ENCODE assay signal across 22 cellular contexts in the genomic region with DNA sequence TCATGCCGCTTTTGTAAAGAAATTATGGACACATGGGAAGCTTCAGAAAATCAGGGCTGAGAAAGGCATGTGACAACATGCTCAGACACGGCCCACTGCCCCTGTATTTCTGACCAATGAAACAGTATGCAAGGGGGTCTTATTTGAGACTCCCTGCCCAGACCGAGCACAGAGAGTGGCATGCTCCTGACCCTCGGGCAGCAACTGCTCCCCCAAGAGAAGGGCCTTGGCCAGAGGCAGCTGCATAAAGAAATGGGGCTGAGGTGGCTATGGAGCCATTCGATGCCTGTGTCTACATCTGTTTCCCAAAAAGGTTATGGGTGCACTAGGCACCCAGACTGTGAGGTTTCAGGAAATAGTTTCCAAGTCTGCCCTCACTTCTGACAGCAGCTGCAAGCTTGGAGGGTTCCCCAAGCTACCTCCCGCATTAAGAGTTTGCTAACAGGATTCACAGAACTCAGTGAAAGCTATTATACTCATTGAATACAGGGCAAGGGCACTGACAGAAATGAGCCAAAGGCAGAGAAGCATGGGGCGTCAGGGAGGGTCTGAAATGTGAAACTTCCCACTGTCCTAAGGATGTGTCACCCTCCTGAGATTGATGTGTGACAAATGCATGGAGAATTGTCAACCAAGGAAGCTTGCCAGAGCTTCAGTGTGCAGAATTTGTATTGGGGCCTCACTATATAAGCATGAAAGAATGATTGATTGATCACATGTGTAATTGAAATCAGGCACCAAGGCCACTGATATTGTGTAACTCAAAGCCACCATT.
"Had no signal": no experiment of that assay in that cellular context is flagged by ENCODE, and none has a peak within 500 bp of the region (broad histone marks: within the 10 kb centered on the region; RNA-seq: fewer than 3 reads in every experiment).

No MANE protein-coding gene starts in this region.

- H3K27ac Mint-ChIP-seq: activated CD4-positive, alpha-beta memory T cell treated with anti-CD3 and anti-CD28 coated beads, Interleukin-2, amount 10 ng/mL, durations not matched to agents 7 days and 5 days; activated CD4-positive, alpha-beta T cell treated with anti-CD3 and anti-CD28 coated beads, Interleukin-2, amount 10 ng/mL, durations not matched to agents 24 days and 14 days; activated naive CD4-positive, alpha-beta T cell treated with anti-CD3 and anti-CD28 coated beads, Interleukin-2, amount 10 ng/mL, durations not matched to agents 7 days and 5 days; activated naive CD8-positive, alpha-beta T cell treated with anti-CD3 and anti-CD28 coated beads, Interleukin-2, amount 50 U/mL, for 24 hours; activated T-cell treated with anti-CD3 and anti-CD28 coated beads, Interleukin-2, amount 50 U/mL, for 72 hours; effector memory CD8-positive, alpha-beta T cell; neural progenitor cell; stimulated activated effector memory CD8-positive, alpha-beta T cell treated with anti-CD3 and anti-CD28 coated beads, Interleukin-12 subunit alpha, Interleukin-12 subunit beta, amount 100 ng/mL, for 72 hours; stimulated activated naive CD8-positive, alpha-beta T cell treated with anti-CD3 and anti-CD28 coated beads, Interleukin-15, amount 100 ng/mL, for 72 hours; T-helper 17 cell had no signal

- H3K4me3 ChIP-seq: neural progenitor cell, tibial artery had no signal

- H3K9me3 ChIP-seq: tibial artery had no signal

- H3K27me3 Mint-ChIP-seq: activated CD4-positive, alpha-beta T cell treated with anti-CD3 and anti-CD28 coated beads, Interleukin-2, amount 10 ng/mL, durations not matched to agents 24 days and 14 days; stimulated activated naive CD8-positive, alpha-beta T cell treated with anti-CD3 and anti-CD28 coated beads, Interleukin-15, amount 100 ng/mL, for 72 hours had no signal

- H3K9ac ChIP-seq: neural progenitor cell had no signal

- H2AFZ ChIP-seq: neural progenitor cell had no signal

- DNase-seq: activated CD4-positive, alpha-beta memory T cell treated with anti-CD3 and anti-CD28 coated beads, Interleukin-2, amount 10 ng/mL, durations not matched to agents 7 days and 5 days; activated CD4-positive, alpha-beta T cell treated with anti-CD3 and anti-CD28 coated beads, Interleukin-2, amount 10 ng/mL, durations not matched to agents 24 days and 14 days; activated effector memory CD4-positive, alpha-beta T cell treated with Interleukin-2 at 50 U/mL for 16 hours; activated naive CD4-positive, alpha-beta T cell treated with anti-CD3 and anti-CD28 coated beads, Interleukin-2, amount 10 ng/mL, durations not matched to agents 7 days and 5 days; activated naive CD8-positive, alpha-beta T cell treated with anti-CD3 and anti-CD28 coated beads, Interleukin-2, amount 50 U/mL, for 24 hours; activated T-cell treated with anti-CD3 and anti-CD28 coated beads, Interleukin-2, amount 50 U/mL, for 72 hours; anterior cingulate cortex; central memory CD4-positive, alpha-beta T cell; effector memory CD8-positive, alpha-beta T cell; hippocampal formation; left ventricle myocardium superior; mammary epithelial cell; right cardiac atrium; small intestine; stimulated activated CD4-positive, alpha-beta T cell treated with anti-CD3 and anti-CD28 coated beads, Interleukin-2, amount 100 ng/mL, for 24 hours; stimulated activated naive CD8-positive, alpha-beta T cell treated with anti-CD3 and anti-CD28 coated beads, Interleukin-15, amount 100 ng/mL, for 72 hours; SW 1271; T-helper 17 cell; tibial artery had no signal

- H3K27ac ChIP-seq: neural progenitor cell, tibial artery had no signal

- H3K9me3 Mint-ChIP-seq: activated CD4-positive, alpha-beta memory T cell treated with anti-CD3 and anti-CD28 coated beads, Interleukin-2, amount 10 ng/mL, durations not matched to agents 7 days and 5 days; activated CD4-positive, alpha-beta T cell treated with anti-CD3 and anti-CD28 coated beads, Interleukin-2, amount 10 ng/mL, durations not matched to agents 24 days and 14 days; activated naive CD4-positive, alpha-beta T cell treated with anti-CD3 and anti-CD28 coated beads, Interleukin-2, amount 10 ng/mL, durations not matched to agents 7 days and 5 days; activated T-cell treated with anti-CD3 and anti-CD28 coated beads, Interleukin-2, amount 50 U/mL, for 72 hours; effector memory CD8-positive, alpha-beta T cell; neural progenitor cell; stimulated activated effector memory CD8-positive, alpha-beta T cell treated with anti-CD3 and anti-CD28 coated beads, Interleukin-12 subunit alpha, Interleukin-12 subunit beta, amount 100 ng/mL, for 72 hours; stimulated activated naive CD8-positive, alpha-beta T cell treated with anti-CD3 and anti-CD28 coated beads, Interleukin-15, amount 100 ng/mL, for 72 hours had no signal

- H3K4me3 Mint-ChIP-seq: activated CD4-positive, alpha-beta memory T cell treated with anti-CD3 and anti-CD28 coated beads, Interleukin-2, amount 10 ng/mL, durations not matched to agents 7 days and 5 days; activated CD4-positive, alpha-beta T cell treated with anti-CD3 and anti-CD28 coated beads, Interleukin-2, amount 10 ng/mL, durations not matched to agents 24 days and 14 days; activated naive CD4-positive, alpha-beta T cell treated with anti-CD3 and anti-CD28 coated beads, Interleukin-2, amount 10 ng/mL, durations not matched to agents 7 days and 5 days; activated naive CD8-positive, alpha-beta T cell treated with anti-CD3 and anti-CD28 coated beads, Interleukin-2, amount 50 U/mL, for 24 hours; activated T-cell treated with anti-CD3 and anti-CD28 coated beads, Interleukin-2, amount 50 U/mL, for 72 hours; effector memory CD8-positive, alpha-beta T cell; neural progenitor cell; stimulated activated effector memory CD8-positive, alpha-beta T cell treated with anti-CD3 and anti-CD28 coated beads, Interleukin-12 subunit alpha, Interleukin-12 subunit beta, amount 100 ng/mL, for 72 hours; stimulated activated naive CD8-positive, alpha-beta T cell treated with anti-CD3 and anti-CD28 coated beads, Interleukin-15, amount 100 ng/mL, for 72 hours; T-helper 17 cell had no signal

- H3K4me1 Mint-ChIP-seq: activated CD4-positive, alpha-beta T cell treated with anti-CD3 and anti-CD28 coated beads, Interleukin-2, amount 10 ng/mL, durations not matched to agents 24 days and 14 days; activated naive CD4-positive, alpha-beta T cell treated with anti-CD3 and anti-CD28 coated beads, Interleukin-2, amount 10 ng/mL, durations not matched to agents 7 days and 5 days; activated naive CD8-positive, alpha-beta T cell treated with anti-CD3 and anti-CD28 coated beads, Interleukin-2, amount 50 U/mL, for 24 hours; stimulated activated effector memory CD8-positive, alpha-beta T cell treated with anti-CD3 and anti-CD28 coated beads, Interleukin-12 subunit alpha, Interleukin-12 subunit beta, amount 100 ng/mL, for 72 hours; stimulated activated naive CD8-positive, alpha-beta T cell treated with anti-CD3 and anti-CD28 coated beads, Interleukin-15, amount 100 ng/mL, for 72 hours; T-helper 17 cell had no signal

- H3K36me3 Mint-ChIP-seq: activated naive CD4-positive, alpha-beta T cell treated with anti-CD3 and anti-CD28 coated beads, Interleukin-2, amount 10 ng/mL, durations not matched to agents 7 days and 5 days; neural progenitor cell; stimulated activated effector memory CD8-positive, alpha-beta T cell treated with anti-CD3 and anti-CD28 coated beads, Interleukin-12 subunit alpha, Interleukin-12 subunit beta, amount 100 ng/mL, for 72 hours had no signal

- H3K36me3 ChIP-seq: neural progenitor cell, tibial artery had no signal

- H3K4me2 ChIP-seq: neural progenitor cell had no signal

- H3K27me3 ChIP-seq: neural progenitor cell had no signal

- ATAC-seq: activated naive CD8-positive, alpha-beta T cell treated with anti-CD3 and anti-CD28 coated beads, Interleukin-2, amount 50 U/mL, for 24 hours; activated T-cell treated with anti-CD3 and anti-CD28 coated beads, Interleukin-2, amount 50 U/mL, for 72 hours; effector memory CD8-positive, alpha-beta T cell; esophagus mucosa; left ventricle myocardium superior; right cardiac atrium; stimulated activated effector memory CD8-positive, alpha-beta T cell treated with anti-CD3 and anti-CD28 coated beads, Interleukin-12 subunit alpha, Interleukin-12 subunit beta, amount 100 ng/mL, for 72 hours; stimulated activated naive CD8-positive, alpha-beta T cell treated with anti-CD3 and anti-CD28 coated beads, Interleukin-15, amount 100 ng/mL, for 72 hours; T-helper 17 cell had no signal
